15 cellular contexts compared by ENCODE assay signal in the genomic region with DNA sequence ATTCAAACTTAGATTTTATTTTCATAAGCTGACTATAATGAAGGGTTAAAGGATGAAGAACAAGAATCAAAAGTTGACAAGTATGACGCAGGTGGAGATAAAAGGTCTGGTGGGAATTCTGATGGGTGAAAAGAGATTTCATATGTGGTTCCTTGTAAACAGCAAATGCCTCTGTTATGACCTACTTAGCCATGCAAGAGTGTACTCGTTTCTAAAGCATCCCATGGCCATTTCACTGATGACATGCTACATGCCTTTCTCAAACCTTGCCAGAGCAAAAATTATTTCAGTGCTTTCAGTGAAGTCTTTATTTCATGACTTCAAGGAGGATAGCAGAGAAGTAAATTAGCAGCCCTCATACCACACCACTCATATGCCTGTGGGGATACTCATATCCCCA.
"Had no signal": no experiment of that assay in that cellular context is flagged by ENCODE, and none has a peak within 500 bp of the region (broad histone marks: within the 10 kb centered on the region; RNA-seq: fewer than 3 reads in every experiment).

No MANE protein-coding gene starts in this region.

- H3K27me3 ChIP-seq: adrenal gland, body of pancreas, neutrophil had no signal

- H3K9me3 ChIP-seq: adrenal gland, body of pancreas, neutrophil had no signal

- H3K4me3 ChIP-seq: adrenal gland, body of pancreas had no signal

- DNase-seq: activated CD4-positive, alpha-beta memory T cell treated with anti-CD3 and anti-CD28 coated beads, Interleukin-2, amount 10 ng/mL, durations not matched to agents 7 days and 5 days; activated CD4-positive, alpha-beta T cell treated with anti-CD3 and anti-CD28 coated beads for 4 hours; activated effector memory CD4-positive, alpha-beta T cell treated with Interleukin-2 at 50 U/mL for 16 hours; activated naive CD4-positive, alpha-beta T cell treated with anti-CD3 and anti-CD28 coated beads, Interleukin-2, amount 50 U/mL, for 16 hours; activated T-cell treated with anti-CD3 and anti-CD28 coated beads, Interleukin-2, amount 50 U/mL, for 4 hours; adrenal gland; body of pancreas; effector memory CD4-positive, alpha-beta T cell; hypothalamus; mesenchymal stem cell; natural killer cell; trophoblast cell had no signal

- ATAC-seq: activated T-cell treated with anti-CD3 and anti-CD28 coated beads, Interleukin-2, amount 50 U/mL, for 4 hours; body of pancreas; natural killer cell; stimulated activated memory B cell treated with anti-CD40 and anti-IgM and Interleukin-4, amounts not matched to agents 10 μg/mL and 1 μg/mL and 100 μg/mL, for 72 hours; WTC11 had no signal

- H3K4me1 ChIP-seq: adrenal gland, body of pancreas had no signal

- H3K27ac ChIP-seq: adrenal gland, body of pancreas, neutrophil had no signal
